ENCODE assay signal across 24 cellular contexts in the genomic region with DNA sequence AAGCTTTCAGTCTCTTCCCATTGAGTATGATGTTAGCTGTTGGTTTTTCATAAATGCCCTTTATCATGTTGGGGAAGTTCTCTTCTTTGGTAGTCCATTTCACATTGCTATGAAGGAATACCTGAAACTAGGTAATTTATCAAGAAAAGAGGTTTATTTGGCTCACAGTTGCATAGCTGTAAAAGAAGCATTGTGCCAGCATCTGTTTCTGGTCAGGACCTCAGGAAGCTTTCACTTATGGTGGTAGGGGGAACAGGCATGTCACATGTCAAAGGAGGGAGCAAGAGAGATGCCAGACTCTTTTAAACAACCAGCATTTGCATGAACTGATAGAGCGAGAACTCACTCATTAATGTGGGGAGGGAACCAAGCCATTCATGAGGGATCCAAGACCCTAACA. TPM values are rescaled to one million over a fixed set of nuclear protein-coding genes. Genes with fewer than 3 reads are reported as not detected.
A peak's percentile ranks its signal among the peaks of the same experiment; 100 is the strongest.
DNase-seq lines count a peak whose midpoint lies in the region; ATAC-seq, FAIRE-seq and TF ChIP-seq lines count a peak whose summit lies in the region.
"Had no signal": no experiment of that assay in that cellular context is flagged by ENCODE, and none has a peak within 500 bp of the region (broad histone marks: within the 10 kb centered on the region; RNA-seq: fewer than 3 reads in every experiment).

No MANE protein-coding gene starts in this region.

- no peaks in the 10 kb centered on the region for H3K9me3 ChIP-seq in HepG2 (ENCODE audit: low read length)
- H3K9me3 ChIP-seq in right lobe of liver: no peaks in the 10 kb centered on the region
- H3K9me3 ChIP-seq in endodermal cell (ENCODE audit: control insufficient read depth, low read length): peaks cover 54% of the 10 kb centered on the region

- H3K4me3 ChIP-seq in HepG2 (replicated peaks in 1 of 3; ENCODE audit: insufficient read depth in 1 of 3, low read depth in 2 of 3, low read length in 3 of 3) (no peak overlapping the region), right lobe of liver (no peak overlapping the region), endodermal cell (ENCODE audit: low read length) (peak overlapping the region; percentile 27)
- H3K4me3 ChIP-seq: BLaER1, GM23248 had no signal

- H3K9ac ChIP-seq in HepG2 (ENCODE audit: insufficient read depth, low read depth, low read length) (no peak overlapping the region), endodermal cell (ENCODE audit: extremely low read depth, low read length, poor library complexity, severe bottlenecking) (no peak overlapping the region)
- H3K9ac ChIP-seq: BLaER1, GM23248 had no signal

- ATAC-seq in HepG2: no peak
- ATAC-seq in right lobe of liver: no peak
- no peak for ATAC-seq in activated T-helper 17 cell treated with anti-CD3 and anti-CD28 coated beads, Interleukin-2, amount 50 U/mL, for 72 hours (replicated peaks)

- peaks cover 26 to 73% of the 10 kb centered on the region in 2 experiments for H3K36me3 ChIP-seq in HepG2 (replicated peaks in 1 of 2; ENCODE audit: control insufficient read depth in 1 of 2, insufficient read depth in 2 of 2, low read length in 2 of 2)
- peaks cover 0 to 54% (median 31%) of the 10 kb centered on the region in 4 donors for H3K36me3 ChIP-seq in right lobe of liver
- H3K36me3 ChIP-seq in endodermal cell (ENCODE audit: control insufficient read depth, insufficient read depth, low read length): peaks cover 76% of the 10 kb centered on the region

- H3K27ac Mint-ChIP-seq in activated T-helper 17 cell treated with anti-CD3 and anti-CD28 coated beads, Interleukin-2, amount 50 U/mL, for 72 hours: peak overlapping the region; percentile 63
- no peak overlapping the region for H3K27ac Mint-ChIP-seq in endodermal cell
- H3K27ac Mint-ChIP-seq: IgD-negative memory B cell had no signal

- no TSS peak for BruUV-seq in HepG2 (replicated peaks; lab: Mats Ljungman, UMichigan)

- H2AFZ ChIP-seq in HepG2 (ENCODE audit: low read length): no peak overlapping the region
- H2AFZ ChIP-seq: GM23248 had no signal

- intact Hi-C loops in HepG2 (cut with micrococcal nuclease; ENCODE audit: unreplicated experiment) (no loop called here), right lobe of liver (cut with DNase I) (no loop called here)

- TF ChIP-seq EP300 in HepG2 (IDR thresholded peaks at IDR 0.05; ENCODE audit: low read depth in 2 of 2, low read length in 2 of 2) (no peak), HepG2 (CRISPR knock-in tag; IDR thresholded peaks at IDR 0.05; ENCODE audit: borderline replicate concordance) (no peak)

- TF ChIP-seq RAD21 in HepG2 (CRISPR knock-in tag; IDR thresholded peaks at IDR 0.05): no peak

- H3K36me3 Mint-ChIP-seq in activated T-helper 17 cell treated with anti-CD3 and anti-CD28 coated beads, Interleukin-2, amount 50 U/mL, for 72 hours (ENCODE audit: low read depth): peaks cover 72% of the 10 kb centered on the region
- H3K36me3 Mint-ChIP-seq in endodermal cell (ENCODE audit: low read depth): peaks cover 75% of the 10 kb centered on the region

- H3K4me1 Mint-ChIP-seq in activated T-helper 17 cell treated with anti-CD3 and anti-CD28 coated beads, Interleukin-2, amount 50 U/mL, for 72 hours: peaks cover 6% of the 10 kb centered on the region
- peaks cover 10% of the 10 kb centered on the region for H3K4me1 Mint-ChIP-seq in endodermal cell
- H3K4me1 Mint-ChIP-seq: CD14-positive monocyte had no signal

- no peaks in the 10 kb centered on the region for H3K9me3 Mint-ChIP-seq in activated T-helper 17 cell treated with anti-CD3 and anti-CD28 coated beads, Interleukin-2, amount 50 U/mL, for 72 hours
- H3K9me3 Mint-ChIP-seq in endodermal cell: peaks cover 44% of the 10 kb centered on the region
- H3K9me3 Mint-ChIP-seq: CD4-positive, alpha-beta memory T cell; IgD-negative memory B cell had no signal

- H3K4me2 ChIP-seq in HepG2 (ENCODE audit: low read depth, low read length): no peak overlapping the region
- H3K4me2 ChIP-seq: BLaER1 had no signal

- CTCF ChIA-PET in HepG2 (lab: Yijun Ruan, JAX; ENCODE audit: low intra/inter-chr PET ratio, low total read pairs): no interaction called here

- no peak overlapping the region for H3K4me3 Mint-ChIP-seq in activated T-helper 17 cell treated with anti-CD3 and anti-CD28 coated beads, Interleukin-2, amount 50 U/mL, for 72 hours
- H3K4me3 Mint-ChIP-seq in endodermal cell: no peak overlapping the region
- H3K4me3 Mint-ChIP-seq: CD14-positive monocyte; CD4-positive, alpha-beta memory T cell; IgD-negative memory B cell had no signal

- H3K27ac ChIP-seq in HepG2 (ENCODE audit: extremely low read length, insufficient read depth, low read length) (no peak overlapping the region), right lobe of liver (no peak overlapping the region), endodermal cell (ENCODE audit: low read depth, low read length) (no peak overlapping the region)
- H3K27ac ChIP-seq: BLaER1, GM23248 had no signal

- POLR2A ChIA-PET in HepG2 (lab: Yijun Ruan, JAX): no interaction called here

- H4K20me1 ChIP-seq in HepG2 (ENCODE audit: insufficient read depth, low read length): no peaks in the 10 kb centered on the region
- H4K20me1 ChIP-seq: BLaER1 had no signal

- no peaks in the 10 kb centered on the region for H3K79me2 ChIP-seq in HepG2 (ENCODE audit: insufficient read depth, low read length)

- in situ Hi-C loops in HepG2 (cut with HindIII; ENCODE audit: extremely low pct_ligation_motif_present, low pct_unique_long_range_greater_than_20kb): no loop called here

- no peaks in the 10 kb centered on the region for H3K27me3 Mint-ChIP-seq in activated T-helper 17 cell treated with anti-CD3 and anti-CD28 coated beads, Interleukin-2, amount 50 U/mL, for 72 hours
- H3K27me3 Mint-ChIP-seq in endodermal cell (ENCODE audit: insufficient read depth): no peaks in the 10 kb centered on the region
- H3K27me3 Mint-ChIP-seq: CD4-positive, alpha-beta memory T cell; IgD-negative memory B cell had no signal

- TF ChIP-seq POLR2A in HepG2 (IDR thresholded peaks at IDR 0.05; ENCODE audit: insufficient read depth in 1 of 2, low read depth in 2 of 2, low read length in 2 of 2) (no peak), right lobe of liver (IDR thresholded peaks at IDR 0.05) (no peak)

- H3K27me3 ChIP-seq in HepG2 (ENCODE audit: control insufficient read depth in 1 of 2, insufficient read depth in 2 of 2, low read length in 2 of 2): no peaks in the 10 kb centered on the region
- H3K27me3 ChIP-seq in right lobe of liver: no peaks in the 10 kb centered on the region
- H3K27me3 ChIP-seq in endodermal cell (ENCODE audit: control insufficient read depth, insufficient read depth, low read length, poor library complexity, severe bottlenecking): no peaks in the 10 kb centered on the region
- H3K27me3 ChIP-seq: BLaER1 had no signal

- FAIRE-seq in HepG2 (lab: Jason Lieb, UNC): no peak
- FAIRE-seq: GM19239, HTR-8/SVneo had no signal

- TF ChIP-seq CTCF in HepG2 (CRISPR knock-in tag; IDR thresholded peaks at IDR 0.05): no peak
- no peak for TF ChIP-seq CTCF in right lobe of liver (IDR thresholded peaks at IDR 0.05)
- TF ChIP-seq CTCF in endodermal cell (conservative IDR thresholded peaks at IDR 0.05): no peak

- H3K4me1 ChIP-seq in HepG2 (ENCODE audit: insufficient read depth, low read length) (no peaks in the 10 kb centered on the region), right lobe of liver (peaks cover 0 to 2% (median 0%) of the 10 kb centered on the region in 4 donors), endodermal cell (ENCODE audit: control insufficient read depth, insufficient read depth, low read length) (peaks cover 8% of the 10 kb centered on the region)
- H3K4me1 ChIP-seq: BLaER1 had no signal

- 100% methylated on average over 1 of the region's 1 CpG for WGBS in HepG2 (ENCODE audit: low lambda C conversion rate)
- WGBS in right lobe of liver (ENCODE audit: insufficient coverage, low coverage, low lambda C conversion rate, missing lambda C conversion rate): no CpG with 5 or more reads among the region's 1 CpG
- WGBS in endodermal cell (ENCODE audit: insufficient coverage in 1 of 2, insufficient read length in 1 of 2), 2 experiments: 92% methylated on average over 1 of the region's 1 CpG; no CpG with 5 or more reads in 1 of the 2 experiments

- DNase-seq in HepG2 (ENCODE audit: low spot score) (no peak), right lobe of liver (no peak), endodermal cell (no peak), DMS114 treated with DMSO at 0.1 percent for 48 hours (lab: John Stamatoyannopoulos, UW; ENCODE audit: unreplicated experiment) (no peak), NCI-H2171 (lab: John Stamatoyannopoulos, UW) (no peak), middle frontal gyrus (ENCODE audit: extremely low spot score, low spot score) (no peak)
- DNase-seq in activated CD8-positive, alpha-beta memory T cell treated with anti-CD3 and anti-CD28 coated beads, Interleukin-2, amount 50 U/mL, for 48 hours: no peak
- DNase-seq: 8988T; Calu3; CD4-positive, alpha-beta memory T cell; DMS 273 treated with DMSO at 0.1 percent for 48 hours; GDM1; GM23248; HCEC 1CT; KG1 had no signal

RNA-seq across cellular contexts. Expression of a gene that starts 48.0 kb away (rescaled TPM):
- total RNA-seq in HepG2 (2016; rRNA removed; fragmentation: Illumina TruSeq; extraction: Trizol): 12.7 and 17.8 TPM in 2 replicates
- 6.7 and 7.7 TPM in 2 replicates for total RNA-seq in HepG2 (2016; cell fraction: cytosol; rRNA removed; fragmentation: Illumina TruSeq; extraction: Trizol; ENCODE audit: low read depth)
- total RNA-seq in HepG2 (2016; cell fraction: insoluble cytoplasmic fraction; rRNA removed; fragmentation: Illumina TruSeq; extraction: Trizol): 13.2 and 13.6 TPM in 2 replicates
- 16.3 and 17.8 TPM in 2 replicates for total RNA-seq in HepG2 (2016; cell fraction: membrane; rRNA removed; fragmentation: Illumina TruSeq; extraction: Trizol)
- 12.2 and 12.8 TPM in 2 replicates for total RNA-seq in HepG2 (2016; cell fraction: nucleus; rRNA removed; fragmentation: Illumina TruSeq; extraction: Trizol)
- polyA plus RNA-seq in HepG2 (2011; rRNA removed): 43.4 and 48.6 TPM in 2 replicates
- 29.8 and 31.4 TPM in 2 replicates for polyA plus RNA-seq in HepG2 (2011; cell fraction: cytosol; rRNA removed)
- polyA plus RNA-seq in HepG2 (2011; cell fraction: nucleus; rRNA removed): 203 and 226 TPM in 2 replicates
- polyA plus RNA-seq in HepG2 (2012): 27.9 and 35.1 TPM in 2 replicates
- polyA plus RNA-seq in HepG2 (2016; cell fraction: cytosol; fragmentation: Illumina TruSeq; extraction: Trizol; ENCODE audit: low read depth): 19.7 and 23.2 TPM in 2 replicates
- polyA plus RNA-seq in HepG2 (2016; cell fraction: insoluble cytoplasmic fraction; fragmentation: Illumina TruSeq; extraction: Trizol; ENCODE audit: low read depth): 26.4 and 34.1 TPM in 2 replicates
- 27.6 and 29.3 TPM in 2 replicates for polyA plus RNA-seq in HepG2 (2016; cell fraction: membrane; fragmentation: Illumina TruSeq; extraction: Trizol; ENCODE audit: low read depth)
- polyA plus RNA-seq in HepG2 (2016; cell fraction: nucleus; fragmentation: Illumina TruSeq; extraction: Trizol; ENCODE audit: insufficient read depth, low read depth): 36.0 and 42.2 TPM in 2 replicates
- polyA minus RNA-seq in HepG2 (2011; rRNA and poly(A)+ RNA removed; ENCODE audit: low replicate concordance): 3.1 and 49.1 TPM in 2 replicates
- polyA minus RNA-seq in HepG2 (2011; cell fraction: cytosol; rRNA and poly(A)+ RNA removed): 16.3 and 18.6 TPM in 2 replicates
- polyA minus RNA-seq in HepG2 (2011; cell fraction: nucleus; rRNA and poly(A)+ RNA removed): 30.6 and 42.0 TPM in 2 replicates
- 1 to 10 TPM; 2.2 to 5.0 (median 3.0) TPM for total RNA-seq in right lobe of liver
- 10 to 100 TPM; 53.6 to 58.7 TPM for total RNA-seq in activated T-helper 17 cell treated with anti-CD3 and anti-CD28 coated beads, Interleukin-2, amount 50 U/mL, for 72 hours
- total RNA-seq in endodermal cell: 10 to 100 TPM; 14.6 to 16.0 TPM
- polyA plus RNA-seq in endodermal cell (2013, experiment 1 of 2): 3.1 TPM
- 2.1 TPM for polyA plus RNA-seq in endodermal cell (2013, experiment 2 of 2)
- total RNA-seq: H4 had no signal

RNA-seq across cellular contexts. Expression of a gene that starts 54.7 kb away (rescaled TPM):
- total RNA-seq in HepG2 (2016; rRNA removed; fragmentation: Illumina TruSeq; extraction: Trizol): 67.3 and 74.9 TPM in 2 replicates
- total RNA-seq in HepG2 (2016; cell fraction: cytosol; rRNA removed; fragmentation: Illumina TruSeq; extraction: Trizol; ENCODE audit: low read depth): 7.2 and 7.5 TPM in 2 replicates
- total RNA-seq in HepG2 (2016; cell fraction: insoluble cytoplasmic fraction; rRNA removed; fragmentation: Illumina TruSeq; extraction: Trizol): 67.5 and 68.5 TPM in 2 replicates
- total RNA-seq in HepG2 (2016; cell fraction: membrane; rRNA removed; fragmentation: Illumina TruSeq; extraction: Trizol): 20.7 and 21.7 TPM in 2 replicates
- total RNA-seq in HepG2 (2016; cell fraction: nucleus; rRNA removed; fragmentation: Illumina TruSeq; extraction: Trizol): 113 and 120 TPM in 2 replicates
- polyA plus RNA-seq in HepG2 (2011; rRNA removed): 52.0 and 66.3 TPM in 2 replicates
- 29.4 and 43.0 TPM in 2 replicates for polyA plus RNA-seq in HepG2 (2011; cell fraction: cytosol; rRNA removed)
- 53.6 and 57.1 TPM in 2 replicates for polyA plus RNA-seq in HepG2 (2011; cell fraction: nucleus; rRNA removed)
- polyA plus RNA-seq in HepG2 (2012): 53.3 and 55.6 TPM in 2 replicates
- polyA plus RNA-seq in HepG2 (2016; cell fraction: cytosol; fragmentation: Illumina TruSeq; extraction: Trizol; ENCODE audit: low read depth): 2.4 and 3.2 TPM in 2 replicates
- polyA plus RNA-seq in HepG2 (2016; cell fraction: insoluble cytoplasmic fraction; fragmentation: Illumina TruSeq; extraction: Trizol; ENCODE audit: low read depth): 53.0 and 55.3 TPM in 2 replicates
- polyA plus RNA-seq in HepG2 (2016; cell fraction: membrane; fragmentation: Illumina TruSeq; extraction: Trizol; ENCODE audit: low read depth): 8.8 and 9.7 TPM in 2 replicates
- polyA plus RNA-seq in HepG2 (2016; cell fraction: nucleus; fragmentation: Illumina TruSeq; extraction: Trizol; ENCODE audit: insufficient read depth, low read depth): 90.3 and 105 TPM in 2 replicates
- polyA minus RNA-seq in HepG2 (2011; rRNA and poly(A)+ RNA removed; ENCODE audit: low replicate concordance): 75.6 and 86.1 TPM in 2 replicates
- polyA minus RNA-seq in HepG2 (2011; cell fraction: cytosol; rRNA and poly(A)+ RNA removed): 50.6 and 54.7 TPM in 2 replicates
- 204 and 254 TPM in 2 replicates for polyA minus RNA-seq in HepG2 (2011; cell fraction: nucleus; rRNA and poly(A)+ RNA removed)
- total RNA-seq in right lobe of liver: 10 to 100 TPM; 37.9 to 53.3 (median 45.3) TPM
- total RNA-seq in activated T-helper 17 cell treated with anti-CD3 and anti-CD28 coated beads, Interleukin-2, amount 50 U/mL, for 72 hours: 10 to 100 TPM; 36.5 to 51.3 TPM
- 10 to 100 TPM; 36.4 to 40.6 TPM for total RNA-seq in endodermal cell
- polyA plus RNA-seq in endodermal cell (2013, experiment 1 of 2): 37.4 TPM
- polyA plus RNA-seq in endodermal cell (2013, experiment 2 of 2): 32.5 TPM

RNA-seq across cellular contexts. Expression of a gene that starts 57.9 kb away (rescaled TPM):
- total RNA-seq in HepG2 (2016; rRNA removed; fragmentation: Illumina TruSeq; extraction: Trizol) (not detected in 2 replicates), right lobe of liver (under 1 TPM; 0.06 to 0.33 (median 0.09) TPM), endodermal cell (not detected)
- total RNA-seq in HepG2 (2016; cell fraction: cytosol; rRNA removed; fragmentation: Illumina TruSeq; extraction: Trizol; ENCODE audit: low read depth): not detected in 2 replicates
- 0.11 TPM in 1 of 2 replicates, not detected in the other for total RNA-seq in HepG2 (2016; cell fraction: insoluble cytoplasmic fraction; rRNA removed; fragmentation: Illumina TruSeq; extraction: Trizol)
- total RNA-seq in HepG2 (2016; cell fraction: membrane; rRNA removed; fragmentation: Illumina TruSeq; extraction: Trizol): not detected in 2 replicates
- 0.09 and 0.12 TPM in 2 replicates for total RNA-seq in HepG2 (2016; cell fraction: nucleus; rRNA removed; fragmentation: Illumina TruSeq; extraction: Trizol)
- polyA plus RNA-seq in HepG2 (2011; rRNA removed): 0.42 and 0.46 TPM in 2 replicates
- 0.16 and 0.17 TPM in 2 replicates for polyA plus RNA-seq in HepG2 (2011; cell fraction: cytosol; rRNA removed)
- polyA plus RNA-seq in HepG2 (2011; cell fraction: nucleus; rRNA removed): 0.64 and 1.1 TPM in 2 replicates
- polyA plus RNA-seq in HepG2 (2012): 0.05 and 0.16 TPM in 2 replicates
- polyA plus RNA-seq in HepG2 (2016; cell fraction: cytosol; fragmentation: Illumina TruSeq; extraction: Trizol; ENCODE audit: low read depth): not detected in 2 replicates
- polyA plus RNA-seq in HepG2 (2016; cell fraction: insoluble cytoplasmic fraction; fragmentation: Illumina TruSeq; extraction: Trizol; ENCODE audit: low read depth): 0.11 TPM in 1 of 2 replicates, not detected in the other
- polyA plus RNA-seq in HepG2 (2016; cell fraction: membrane; fragmentation: Illumina TruSeq; extraction: Trizol; ENCODE audit: low read depth): not detected in 2 replicates
- polyA plus RNA-seq in HepG2 (2016; cell fraction: nucleus; fragmentation: Illumina TruSeq; extraction: Trizol; ENCODE audit: insufficient read depth, low read depth): 0.15 and 0.28 TPM in 2 replicates
- 0.42 TPM in 1 of 2 replicates, not detected in the other for polyA minus RNA-seq in HepG2 (2011; rRNA and poly(A)+ RNA removed; ENCODE audit: low replicate concordance)
- 0.26 TPM in 1 of 2 replicates, not detected in the other for polyA minus RNA-seq in HepG2 (2011; cell fraction: cytosol; rRNA and poly(A)+ RNA removed)
- polyA minus RNA-seq in HepG2 (2011; cell fraction: nucleus; rRNA and poly(A)+ RNA removed): 0.39 and 0.50 TPM in 2 replicates
- total RNA-seq in activated T-helper 17 cell treated with anti-CD3 and anti-CD28 coated beads, Interleukin-2, amount 50 U/mL, for 72 hours: not detected
- 0.14 TPM for polyA plus RNA-seq in endodermal cell (2013, experiment 1 of 2)
- 0.17 TPM for polyA plus RNA-seq in endodermal cell (2013, experiment 2 of 2)
- total RNA-seq: A673, Calu3, GM23248, H4 had no signal
- polyA plus RNA-seq: AG04450; CD4-positive, alpha-beta memory T cell; GM23248; IgD-negative memory B cell had no signal
